25 cellular contexts compared by ENCODE assay signal in the genomic region with DNA sequence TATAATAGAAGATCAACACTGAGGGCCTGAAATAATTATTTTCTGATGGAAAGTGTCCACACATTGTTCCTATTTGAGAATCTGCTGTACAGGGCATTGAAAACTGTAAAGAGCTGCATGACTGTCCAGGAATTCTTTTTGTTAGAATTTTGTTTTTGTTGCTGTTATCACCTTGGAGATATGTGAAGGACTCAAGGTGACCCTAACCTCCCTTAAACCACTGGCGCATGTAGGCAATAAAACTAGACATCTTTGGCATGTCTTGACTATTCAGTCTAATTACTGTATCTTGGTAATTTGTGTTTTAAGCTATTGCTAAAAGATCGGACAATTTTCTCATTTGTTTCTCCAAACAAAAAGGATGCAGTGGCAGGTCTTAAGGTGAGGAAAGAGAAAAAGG. TPM values are rescaled to one million over a fixed set of nuclear protein-coding genes. Genes with fewer than 3 reads are reported as not detected.
DNase-seq lines count a peak whose midpoint lies in the region; ATAC-seq and TF ChIP-seq lines count a peak whose summit lies in the region.
"Had no signal": no experiment of that assay in that cellular context is flagged by ENCODE, and none has a peak within 500 bp of the region (broad histone marks: within the 10 kb centered on the region; RNA-seq: fewer than 3 reads in every experiment).

No MANE protein-coding gene starts in this region.

- no peak for ATAC-seq in sciatic nerve
- ATAC-seq: CD8-positive, alpha-beta T cell; HCT116 had no signal

- no peaks in the 10 kb centered on the region for H3K36me3 Mint-ChIP-seq in Caco-2 (ENCODE audit: insufficient read depth, unreplicated experiment)
- H3K36me3 Mint-ChIP-seq in HFFc6 (ENCODE audit: low read depth) = no peaks in the 10 kb centered on the region
- no peaks in the 10 kb centered on the region for H3K36me3 Mint-ChIP-seq in activated naive CD8-positive, alpha-beta T cell treated with anti-CD3 and anti-CD28 coated beads for 36 hours
- H3K36me3 Mint-ChIP-seq: CD8-positive, alpha-beta T cell; IgD-negative memory B cell had no signal

- no peak overlapping the region for H3K4me3 Mint-ChIP-seq in Caco-2 (ENCODE audit: unreplicated experiment)
- peak overlapping the region; percentile 14; the same call in 1 of the 2 replicates for H3K4me3 Mint-ChIP-seq in HFFc6
- H3K4me3 Mint-ChIP-seq in activated naive CD8-positive, alpha-beta T cell treated with anti-CD3 and anti-CD28 coated beads for 36 hours = no peak overlapping the region
- H3K4me3 Mint-ChIP-seq: CD8-positive, alpha-beta T cell; IgD-negative memory B cell had no signal

- H3K9me3 Mint-ChIP-seq in Caco-2 (ENCODE audit: unreplicated experiment) (no peaks in the 10 kb centered on the region), HFFc6 (no peaks in the 10 kb centered on the region)
- H3K9me3 Mint-ChIP-seq in activated naive CD8-positive, alpha-beta T cell treated with anti-CD3 and anti-CD28 coated beads for 36 hours = no peaks in the 10 kb centered on the region
- H3K9me3 Mint-ChIP-seq: CD8-positive, alpha-beta T cell; IgD-negative memory B cell had no signal

- no peak overlapping the region for H3K4me3 ChIP-seq in Caco-2 (ENCODE audit: low read depth, low read length)
- H3K4me3 ChIP-seq: PC-9, SK-N-MC had no signal

- no peaks in the 10 kb centered on the region for H3K27me3 ChIP-seq in Caco-2 (replicated peaks; ENCODE audit: control insufficient read depth, insufficient read depth, low read length)

- TF ChIP-seq CTCF in Caco-2 (IDR thresholded peaks at IDR 0.05; ENCODE audit: insufficient read depth in 1 of 2, low read depth in 1 of 2, low read length in 1 of 2, severe bottlenecking in 1 of 2, unreplicated experiment in 1 of 2) = no peak
- TF ChIP-seq CTCF in HFFc6 (IDR thresholded peaks at IDR 0.05) = no peak

- no peaks in the 10 kb centered on the region for H3K27me3 Mint-ChIP-seq in Caco-2 (ENCODE audit: insufficient read depth, unreplicated experiment)
- H3K27me3 Mint-ChIP-seq in HFFc6 (ENCODE audit: insufficient read depth) = no peaks in the 10 kb centered on the region
- no peaks in the 10 kb centered on the region for H3K27me3 Mint-ChIP-seq in activated naive CD8-positive, alpha-beta T cell treated with anti-CD3 and anti-CD28 coated beads for 36 hours
- H3K27me3 Mint-ChIP-seq: IgD-negative memory B cell had no signal

- BruUV-seq in Caco-2 (replicated peaks; lab: Mats Ljungman, UMichigan) = no TSS peak

- H3K4me1 ChIP-seq in Caco-2 = peaks cover 32% of the 10 kb centered on the region

- CTCF ChIA-PET in Caco-2 (lab: Charles Lee) = no interaction called here

- H3K4me1 Mint-ChIP-seq in Caco-2 (ENCODE audit: low read depth, unreplicated experiment) (no peaks in the 10 kb centered on the region), HFFc6 (ENCODE audit: low read depth) (peaks cover 55% of the 10 kb centered on the region)
- H3K4me1 Mint-ChIP-seq in activated naive CD8-positive, alpha-beta T cell treated with anti-CD3 and anti-CD28 coated beads for 36 hours = no peaks in the 10 kb centered on the region
- H3K4me1 Mint-ChIP-seq: IgD-negative memory B cell had no signal

- H3K27ac Mint-ChIP-seq in Caco-2 (ENCODE audit: unreplicated experiment) (peak overlapping the region; percentile 48), HFFc6 (peak overlapping the region; percentile 93)
- H3K27ac Mint-ChIP-seq in activated naive CD8-positive, alpha-beta T cell treated with anti-CD3 and anti-CD28 coated beads for 36 hours = no peak overlapping the region
- H3K27ac Mint-ChIP-seq: CD8-positive, alpha-beta T cell; IgD-negative memory B cell had no signal

- H3K9me3 ChIP-seq in Caco-2 = no peaks in the 10 kb centered on the region

- H3K36me3 ChIP-seq in Caco-2 (ENCODE audit: control insufficient read depth, insufficient read depth, low read length) = no peaks in the 10 kb centered on the region

- intact Hi-C loops in Caco-2 (cut with micrococcal nuclease; ENCODE audit: unreplicated experiment) = no loop called here
- intact Hi-C loops in sciatic nerve (cut with DNase I) = no loop called here

- DNase-seq in Caco-2 (no peak), HFFc6 (peak; percentile 24), amniotic epithelial cell (ENCODE audit: low read depth) (peak; percentile 29), kidney tubule cell (ENCODE audit: low spot score) (peak; percentile 20), sciatic nerve (ENCODE audit: low spot score) (no peak), AG08396 (ENCODE audit: low spot score) (no peak)
- no peak for DNase-seq in stimulated activated naive CD4-positive, alpha-beta T cell treated with Interleukin-2 at 50 U/mL for 16 hours (lab: John Stamatoyannopoulos, UW)
- no peak for DNase-seq in activated naive CD8-positive, alpha-beta T cell treated with anti-CD3 and anti-CD28 coated beads for 36 hours
- DNase-seq: C1 segment of cervical spinal cord; CD8-positive, alpha-beta T cell; DMS 273 treated with DMSO at 0.1 percent for 48 hours; DMS79; NCI-H1048; NCI-H1417; NCI-H1694 treated with DMSO at 0.1 percent for 48 hours; NCI-H2171 treated with DMSO at 0.1 percent for 48 hours; NCI-H446 treated with DMSO at 0.1 percent for 48 hours; NCI-H526; NCI-H82; NK-92 treated with Interleukin-12 subunit alpha and Interleukin-12 subunit beta, amount 100 ng/mL, for 24 hours; PC-9; SIG-M5 had no signal

- POLR2A ChIA-PET in Caco-2 (lab: Charles Lee) = interaction anchor here (0.6 kb wide), 1 partner anchor 13 kb away, joined by 3 read pairs; no protein-coding TSS in a partner anchor

RNA-seq across cellular contexts. Expression of a gene that starts 20.2 kb away (rescaled TPM):
- total RNA-seq in Caco-2 (2022) = 37.3 and 40.9 TPM in 2 replicates
- 10 to 100 TPM; 26.4 to 34.9 (median 31.5) TPM for total RNA-seq in HFFc6 (2021; fragmentation: NEBNext Ultra II Directional; extraction: Animal tissue kit (Norgen Biotek cat#: 25700))
- total RNA-seq in sciatic nerve = 11.0 TPM
- total RNA-seq in activated naive CD8-positive, alpha-beta T cell treated with anti-CD3 and anti-CD28 coated beads for 36 hours = 10 to 100 TPM; 15.1 to 17.8 TPM

RNA-seq across cellular contexts. Expression of a gene that starts 55.5 kb away (rescaled TPM):
- total RNA-seq in Caco-2 (2022) (6.0 and 7.9 TPM in 2 replicates), sciatic nerve (14.2 TPM)
- total RNA-seq in HFFc6 (2021; fragmentation: NEBNext Ultra II Directional; extraction: Animal tissue kit (Norgen Biotek cat#: 25700)) = 1 to 10 TPM; 4.4 to 6.4 (median 5.9) TPM
- 1 to 10 TPM; 2.8 to 3.2 TPM for total RNA-seq in activated naive CD8-positive, alpha-beta T cell treated with anti-CD3 and anti-CD28 coated beads for 36 hours
- total RNA-seq: CD8-positive, alpha-beta T cell had no signal

Comparison
In these comparisons a context has a peak if more than half of its experiments do, and no peak if none do; other contexts are left out.
1. DNase-seq: peak in HFFc6 (single experiment), amniotic epithelial cell (single experiment) and kidney tubule cell (single experiment); none in Caco-2 (0 of 2), stimulated activated naive CD4-positive, alpha-beta T cell treated with Interleukin-2 at 50 U/mL for 16 hours (single experiment), sciatic nerve (single experiment), AG08396 (single experiment) and activated naive CD8-positive, alpha-beta T cell treated with anti-CD3 and anti-CD28 coated beads for 36 hours (single experiment).